ENCODE assay signal across 8 cellular contexts in the genomic region with DNA sequence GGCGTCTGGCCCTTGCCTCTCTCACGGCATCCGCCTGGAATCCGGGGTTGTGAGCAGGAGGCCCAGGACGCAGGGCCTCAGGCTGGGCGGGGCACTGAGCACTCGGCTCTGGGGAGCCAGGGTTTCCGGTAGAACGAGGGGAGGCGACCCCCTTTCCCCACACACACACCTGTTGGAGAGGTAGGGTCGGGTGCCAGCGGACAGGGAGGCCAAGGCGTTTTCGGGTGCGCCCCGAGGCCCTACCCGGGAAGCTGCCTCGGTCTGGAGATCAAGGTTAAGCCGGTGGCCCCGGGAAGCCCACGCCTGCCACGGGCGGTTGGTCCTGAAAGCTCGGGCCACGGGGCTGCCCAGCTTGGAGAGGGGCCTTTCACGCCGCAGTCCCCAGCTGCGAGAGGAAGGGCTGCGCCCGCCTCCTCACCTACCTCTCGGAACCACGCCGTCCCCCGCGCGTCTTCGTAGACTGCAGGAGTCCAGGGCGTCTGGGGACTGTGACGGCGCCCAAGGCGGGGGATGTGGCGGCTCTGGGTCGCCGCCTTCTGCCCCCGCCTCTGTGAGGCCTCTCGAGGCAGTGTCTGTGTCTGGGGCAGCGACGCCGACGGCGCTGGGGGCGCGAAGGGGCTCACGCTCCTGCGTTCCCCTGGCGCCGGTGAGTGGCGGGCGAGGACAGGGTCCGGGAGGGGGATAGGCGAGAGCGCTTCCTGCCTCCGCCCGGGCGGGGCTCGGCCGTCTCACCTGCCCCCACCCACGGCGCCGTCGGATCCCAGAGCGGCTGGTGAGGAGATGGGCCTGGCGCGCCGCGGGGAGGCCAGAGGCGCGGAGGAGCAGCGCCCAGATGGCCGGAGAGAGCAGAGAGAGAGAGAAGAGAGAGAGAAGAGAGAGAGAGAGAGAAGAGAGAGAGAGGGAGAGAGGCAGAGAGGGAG. TPM values are rescaled to one million over a fixed set of nuclear protein-coding genes. Genes with fewer than 3 reads are reported as not detected.
A peak's percentile ranks its signal among the peaks of the same experiment; 100 is the strongest.
DNase-seq lines count a peak whose midpoint lies in the region; ATAC-seq and TF ChIP-seq lines count a peak whose summit lies in the region.

No MANE protein-coding gene starts in this region.

- peaks cover 76% of the 10 kb centered on the region for H3K27me3 Mint-ChIP-seq in stimulated activated naive CD8-positive, alpha-beta T cell treated with anti-CD3 and anti-CD28 coated beads, Interleukin-15, Interleukin-2, amounts not matched to agents 100 ng/mL and 50 ng/mL, for 24 hours

- peak overlapping the region in 3 of 4 donors; percentile 47 to 58 (median 49) for H3K4me3 ChIP-seq in esophagus muscularis mucosa
- H3K4me3 ChIP-seq in uterus, result no peak overlapping the region

- H3K36me3 Mint-ChIP-seq in stimulated activated naive CD8-positive, alpha-beta T cell treated with anti-CD3 and anti-CD28 coated beads, Interleukin-15, Interleukin-2, amounts not matched to agents 100 ng/mL and 50 ng/mL, for 24 hours (ENCODE audit: low read depth), result no peaks in the 10 kb centered on the region

- intact Hi-C loops in esophagus muscularis mucosa (cut with DNase I) (no loop called here), uterus (cut with DNase I; ENCODE audit: low total_unique reads) (no loop called here)

- DNase-seq in activated CD4-positive, CD25-positive, alpha-beta regulatory T cell treated with anti-CD3 and anti-CD28 coated beads, Interleukin-2, amount 50 U/mL, for 72 hours, result no peak
- DNase-seq in RKO (ENCODE audit: low spot score) (peak; percentile 70), esophagus muscularis mucosa (ENCODE audit: extremely low spot score) (no peak), uterus (no peak), GM13976 (ENCODE audit: low spot score) (no peak)

- TF ChIP-seq EP300 in esophagus muscularis mucosa (IDR thresholded peaks at IDR 0.05), result no peak

- TF ChIP-seq POLR2A in esophagus muscularis mucosa (IDR thresholded peaks at IDR 0.05; ENCODE audit: low read depth) (no peak), uterus (IDR thresholded peaks at IDR 0.05) (no peak)

- H3K36me3 ChIP-seq in esophagus muscularis mucosa (no peaks in the 10 kb centered on the region), uterus (no peaks in the 10 kb centered on the region)

- no peaks in the 10 kb centered on the region for H3K9me3 ChIP-seq in esophagus muscularis mucosa
- H3K9me3 ChIP-seq in uterus, result no peaks in the 10 kb centered on the region

- WGBS in esophagus muscularis mucosa, result 2% methylated on average over 29 of the region's 80 CpGs

- H3K9me3 Mint-ChIP-seq in stimulated activated naive CD8-positive, alpha-beta T cell treated with anti-CD3 and anti-CD28 coated beads, Interleukin-15, Interleukin-2, amounts not matched to agents 100 ng/mL and 50 ng/mL, for 24 hours, result no peaks in the 10 kb centered on the region

- peaks cover 21% of the 10 kb centered on the region for H3K4me1 Mint-ChIP-seq in stimulated activated naive CD8-positive, alpha-beta T cell treated with anti-CD3 and anti-CD28 coated beads, Interleukin-15, Interleukin-2, amounts not matched to agents 100 ng/mL and 50 ng/mL, for 24 hours (ENCODE audit: low read depth)

- TF ChIP-seq CTCF in esophagus muscularis mucosa (IDR thresholded peaks at IDR 0.05) (no peak), uterus (IDR thresholded peaks at IDR 0.05) (no peak), GM13976 (IDR thresholded peaks at IDR 0.05; ENCODE audit: borderline replicate concordance, control extremely low read depth, extremely low read depth, insufficient read depth, missing control alignments) (no peak)

- H3K27ac ChIP-seq in esophagus muscularis mucosa (replicated peaks in 1 of 4) (no peak overlapping the region), uterus (no peak overlapping the region)

- H3K4me3 Mint-ChIP-seq in stimulated activated naive CD8-positive, alpha-beta T cell treated with anti-CD3 and anti-CD28 coated beads, Interleukin-15, Interleukin-2, amounts not matched to agents 100 ng/mL and 50 ng/mL, for 24 hours, result peak overlapping the region; percentile 78

- H3K4me1 ChIP-seq in esophagus muscularis mucosa, result peaks cover 11 to 21% (median 19%) of the 10 kb centered on the region in 4 donors
- no peaks in the 10 kb centered on the region for H3K4me1 ChIP-seq in uterus

- H3K27ac Mint-ChIP-seq in stimulated activated naive CD8-positive, alpha-beta T cell treated with anti-CD3 and anti-CD28 coated beads, Interleukin-15, Interleukin-2, amounts not matched to agents 100 ng/mL and 50 ng/mL, for 24 hours, result no peak overlapping the region

- peaks cover 4 to 99% (median 64%) of the 10 kb centered on the region in 4 donors for H3K27me3 ChIP-seq in esophagus muscularis mucosa
- peaks cover 4 to 46% of the 10 kb centered on the region in 2 donors for H3K27me3 ChIP-seq in uterus

- in situ Hi-C loops in GM13976 (cut with MboI; ENCODE audit: low sequenced_read_pairs, unreplicated experiment), result no loop called here

- ATAC-seq in activated CD4-positive, CD25-positive, alpha-beta regulatory T cell treated with anti-CD3 and anti-CD28 coated beads, Interleukin-2, amount 50 U/mL, for 24 hours, result peak; percentile 49 to 67
- no peak for ATAC-seq in HG02885 (IDR thresholded peaks at IDR 0.05; ENCODE audit: poor library complexity, unreplicated experiment)

RNA-seq across cellular contexts. Expression of a gene that starts 20.3 kb away (rescaled TPM):
- total RNA-seq in esophagus muscularis mucosa (not detected), uterus (1 to 10 TPM in 1 of 4 donors, under 1 TPM in 1, not detected in 2; 0.43 to 1.0 TPM)

RNA-seq across cellular contexts. Expression of a gene that starts 31.4 kb away (rescaled TPM):
- total RNA-seq in esophagus muscularis mucosa (not detected), uterus (1 to 10 TPM in 2 of 4 donors, under 1 TPM in 1, not detected in 1; 0.29 to 9.5 (median 1.9) TPM)

RNA-seq across cellular contexts. Expression of a gene that starts 35.6 kb away (rescaled TPM):
- 1 to 10 TPM in 1 of 4 donors, under 1 TPM in 3; 0.52 to 1.7 (median 0.66) TPM for total RNA-seq in esophagus muscularis mucosa
- 1 to 10 TPM in 3 of 4 donors, not detected in 1; 1.0 to 6.9 (median 3.5) TPM for total RNA-seq in uterus

RNA-seq across cellular contexts. Expression of a gene that starts 41.7 kb away (rescaled TPM):
- 1 to 10 TPM; 2.2 to 5.4 (median 2.9) TPM for total RNA-seq in esophagus muscularis mucosa
- total RNA-seq in uterus, result 10 to 100 TPM in 1 of 4 donors, 1 to 10 TPM in 1, under 1 TPM in 1, not detected in 1; 0.88 to 18.2 (median 7.3) TPM

RNA-seq across cellular contexts. Expression of a gene that starts 52.9 kb away (rescaled TPM):
- total RNA-seq in esophagus muscularis mucosa (under 1 TPM; 0.17 to 0.83 (median 0.36) TPM), uterus (1 to 10 TPM in 1 of 4 donors, under 1 TPM in 2, not detected in 1; 0.55 to 2.5 (median 0.59) TPM)

Comparison
In these comparisons a context has a peak if more than half of its experiments do, and no peak if none do; other contexts are left out.
1. H3K4me3 ChIP-seq: peak in esophagus muscularis mucosa (3 of 4); none in uterus (0 of 2).